9 cellular contexts compared by ENCODE assay signal in genomic region chr5:10552183-10553143, GRCh38. TPM values are rescaled to one million over a fixed set of nuclear protein-coding genes. Genes with fewer than 3 reads are reported as not detected.
DNase-seq lines count a peak whose midpoint lies in the region; ATAC-seq and TF ChIP-seq lines count a peak whose summit lies in the region.
"Had no signal": no experiment of that assay in that cellular context is flagged by ENCODE, and none has a peak within 500 bp of the region (broad histone marks: within the 10 kb centered on the region; RNA-seq: fewer than 3 reads in every experiment).

No MANE protein-coding gene starts in this region.

- H3K9me3 Mint-ChIP-seq in immature natural killer cell = no peaks in the 10 kb centered on the region

- H3K36me3 Mint-ChIP-seq in immature natural killer cell = no peaks in the 10 kb centered on the region

- no peak for TF ChIP-seq EP300 in ovary (IDR thresholded peaks at IDR 0.05)

- no peak for DNase-seq in GM23248
- peak; percentile 18 to 27 for DNase-seq in NOMO-1 (lab: John Stamatoyannopoulos, UW; ENCODE audit: unreplicated experiment in 2 of 2)
- peak in 2 of 3 donors; percentile 16 to 29 for DNase-seq in immature natural killer cell
- no peak for DNase-seq in medulla oblongata (ENCODE audit: extremely low spot score)
- no peak for DNase-seq in ovary
- DNase-seq in HT-29 (ENCODE audit: low spot score) = no peak

- peak overlapping the region; percentile 68; the same call in 1 of the 2 replicates for H3K9ac ChIP-seq in GM23248

- intact Hi-C loops in ovary (cut with DNase I) = no loop called here

- H2AFZ ChIP-seq in GM23248 = no peak overlapping the region

- H3K4me3 Mint-ChIP-seq in immature natural killer cell = peak overlapping the region in 4 of 5 donors; percentile 39 to 65 (median 52)

- H3F3A ChIP-seq in GM23248 (ENCODE audit: insufficient read depth) = peaks cover 16% of the 10 kb centered on the region; the same call in 1 of the 2 replicates

- H3K36me3 ChIP-seq in GM23248 (ENCODE audit: low read depth) = no peaks in the 10 kb centered on the region
- H3K36me3 ChIP-seq in ovary = no peaks in the 10 kb centered on the region
- H3K36me3 ChIP-seq: heart right ventricle had no signal

- H3K9me3 ChIP-seq in GM23248 (ENCODE audit: low read depth) = no peaks in the 10 kb centered on the region
- no peaks in the 10 kb centered on the region for H3K9me3 ChIP-seq in ovary
- H3K9me3 ChIP-seq: heart right ventricle had no signal

- H3K4me1 ChIP-seq in GM23248 (ENCODE audit: insufficient read depth) (peaks cover 47% of the 10 kb centered on the region), ovary (ENCODE audit: insufficient read depth) (peaks cover 1% of the 10 kb centered on the region)

- no peak for ATAC-seq in HG03097 (IDR thresholded peaks at IDR 0.05; ENCODE audit: low FRiP score, unreplicated experiment)

- H3K27me3 Mint-ChIP-seq in immature natural killer cell (ENCODE audit: low read depth in 3 of 3) = peaks cover 3 to 6% (median 5%) of the 10 kb centered on the region in 3 donors

- 92 to 95% methylated on average over 14 of the region's 14 CpGs for whole genome bisulfite sequencing in GM23248 (ENCODE audit: low coverage in 1 of 2, low lambda C conversion rate in 2 of 2, missing lambda C conversion rate in 2 of 2), 2 experiments
- 90% methylated on average over 14 of the region's 14 CpGs for WGBS in ovary, 3 donors

- H3K4me2 ChIP-seq in GM23248 (ENCODE audit: unreplicated experiment) = no peak overlapping the region

- H3K4me3 ChIP-seq in GM23248 = no peak overlapping the region
- H3K4me3 ChIP-seq in ovary = no peak overlapping the region
- H3K4me3 ChIP-seq: heart right ventricle had no signal

- H3K27ac Mint-ChIP-seq in immature natural killer cell = peak overlapping the region in 3 of 6 donors; percentile 36 to 61 (median 49)

- TF ChIP-seq CTCF in GM12873 (IDR thresholded peaks at IDR 0.05; ENCODE audit: insufficient read depth, low read depth, low read length, missing control alignments) = peak; percentile 20
- TF ChIP-seq CTCF in ovary (IDR thresholded peaks at IDR 0.05) = no peak

- TF ChIP-seq POLR2A in ovary (IDR thresholded peaks at IDR 0.05) = no peak

- H3K4me1 Mint-ChIP-seq in immature natural killer cell = peaks cover 20 to 24% of the 10 kb centered on the region in 2 donors

- H4K20me1 ChIP-seq in GM23248 (ENCODE audit: insufficient read depth) = no peaks in the 10 kb centered on the region

- in situ Hi-C loops in GM23248 (cut with MboI) = no loop called here

- H3K27ac ChIP-seq in GM23248 (peak overlapping the region; percentile 87), ovary (no peak overlapping the region)

- H3K9me2 ChIP-seq in GM23248 (ENCODE audit: insufficient read depth) = no peaks in the 10 kb centered on the region

- no peaks in the 10 kb centered on the region for H3K79me2 ChIP-seq in GM23248 (ENCODE audit: insufficient read depth)

- H3K27me3 ChIP-seq in GM23248 (replicated peaks; ENCODE audit: insufficient read depth) = no peaks in the 10 kb centered on the region
- no peaks in the 10 kb centered on the region for H3K27me3 ChIP-seq in ovary
- H3K27me3 ChIP-seq: heart right ventricle had no signal

RNA-seq across cellular contexts. Expression of gene ANKRD33B, which starts 11.4 kb away (rescaled TPM):
- 1.5 and 2.4 TPM in 2 replicates for total RNA-seq in GM23248 (2014; rRNA removed; shearing (Covaris generic))
- polyA plus RNA-seq in GM23248 (2016; fragmentation: Nextera tagmentation; extraction: Ambion mirVana) = 0.57 and 0.71 TPM in 2 replicates
- polyA plus RNA-seq in immature natural killer cell = under 1 TPM in 2 of 3 donors, not detected in 1; 0.13 to 0.15 TPM
- 10 to 100 TPM in 1 of 7 donors, 1 to 10 TPM in 3, under 1 TPM in 3; 0.65 to 13.3 (median 2.3) TPM for total RNA-seq in ovary
- 1 to 10 TPM in 1 of 2 donors, under 1 TPM in 1; 0.85 to 1.9 TPM for polyA plus RNA-seq in ovary
- total RNA-seq in HT-29 (2014; rRNA removed; shearing (Covaris generic)) = not detected in 2 replicates

Comparison
In these comparisons a context has a peak if more than half of its experiments do, and no peak if none do; other contexts are left out.
1. DNase-seq: peak in NOMO-1 (2 of 2) and immature natural killer cell (2 of 3); none in GM23248 (single experiment), medulla oblongata (single experiment), ovary (0 of 5) and HT-29 (single experiment).